In genomic region chr9:131734781-131735180, GRCh38 we compare ENCODE assay signal across 10 cellular contexts. TPM values are rescaled to one million over a fixed set of nuclear protein-coding genes. Genes with fewer than 3 reads are reported as not detected.
DNase-seq lines count a peak whose midpoint lies in the region; ATAC-seq and TF ChIP-seq lines count a peak whose summit lies in the region.
"Had no signal": no experiment of that assay in that cellular context is flagged by ENCODE, and none has a peak within 500 bp of the region (broad histone marks: within the 10 kb centered on the region; RNA-seq: fewer than 3 reads in every experiment).

No MANE protein-coding gene starts in this region.

- H3K36me3 Mint-ChIP-seq in HFFc6 (ENCODE audit: low read depth): peaks cover 19% of the 10 kb centered on the region
- peaks cover 0 to 42% (median 0%) of the 10 kb centered on the region in 5 donors for H3K36me3 Mint-ChIP-seq in naive thymus-derived CD4-positive, alpha-beta T cell

- peak overlapping the region; percentile 80 to 83 for H3K27ac ChIP-seq in ascending aorta
- H3K27ac ChIP-seq in naive thymus-derived CD4-positive, alpha-beta T cell (ENCODE audit: low read depth, low read length): peak overlapping the region; percentile 73

- H3K4me3 ChIP-seq in BE2C (ENCODE audit: low read depth, low read length) (no peak overlapping the region), ascending aorta (no peak overlapping the region)
- peak overlapping the region; percentile 46 for H3K4me3 ChIP-seq in naive thymus-derived CD4-positive, alpha-beta T cell (ENCODE audit: low read length)
- H3K4me3 ChIP-seq: prostate gland had no signal

- no peaks in the 10 kb centered on the region; the same call in 1 of the 2 replicates for H3K9me3 ChIP-seq in BE2C
- H3K9me3 ChIP-seq in ascending aorta: no peaks in the 10 kb centered on the region
- no peaks in the 10 kb centered on the region for H3K9me3 ChIP-seq in naive thymus-derived CD4-positive, alpha-beta T cell (ENCODE audit: control insufficient read depth in 2 of 3, low read length in 3 of 3)
- H3K9me3 ChIP-seq: prostate gland had no signal

- H3K4me3 Mint-ChIP-seq in HFFc6: peak overlapping the region; percentile 15; the same call in 1 of the 2 replicates
- H3K4me3 Mint-ChIP-seq in naive thymus-derived CD4-positive, alpha-beta T cell: peak overlapping the region; percentile 76 to 89 (median 82)

- peak; percentile 30 for DNase-seq in BE2C
- no peak for DNase-seq in HFFc6
- no peak for DNase-seq in ascending aorta (ENCODE audit: low spot score in 2 of 2)
- DNase-seq in naive thymus-derived CD4-positive, alpha-beta T cell: no peak
- no peak for DNase-seq in GDM1 (lab: John Stamatoyannopoulos, UW)
- DNase-seq in middle frontal gyrus (ENCODE audit: extremely low spot score, low spot score): no peak
- no peak for DNase-seq in islet precursor cell
- DNase-seq: stimulated activated naive CD4-positive, alpha-beta T cell treated with Interleukin-2 at 50 U/mL for 16 hours had no signal

- intact Hi-C loops in ascending aorta (cut with DNase I): no loop called here
- intact Hi-C loops in naive thymus-derived CD4-positive, alpha-beta T cell (cut with micrococcal nuclease): loop anchor here (5.0 to 10.0 kb wide), 3 partner anchors 232 to 480 kb away; partner anchors contain the start of gene POMT1 (in 1 of the 2)

- no peak for ATAC-seq in naive thymus-derived CD4-positive, alpha-beta T cell
- no peak for ATAC-seq in GM18520 (IDR thresholded peaks at IDR 0.05; ENCODE audit: unreplicated experiment)

- H3K27me3 Mint-ChIP-seq in HFFc6 (ENCODE audit: insufficient read depth): no peaks in the 10 kb centered on the region
- no peaks in the 10 kb centered on the region for H3K27me3 Mint-ChIP-seq in naive thymus-derived CD4-positive, alpha-beta T cell

- POLR2A ChIA-PET in naive thymus-derived CD4-positive, alpha-beta T cell (lab: Charles Lee): interaction anchor here (1.1 to 4.1 kb wide), 2 partner anchors 9 to 56 kb away, joined by 3 to 26 read pairs; no protein-coding TSS in a partner anchor

- H3K27ac Mint-ChIP-seq in HFFc6: peak overlapping the region; percentile 93
- peak overlapping the region; percentile 84 to 99 (median 90) for H3K27ac Mint-ChIP-seq in naive thymus-derived CD4-positive, alpha-beta T cell

- no peaks in the 10 kb centered on the region for H3K9me3 Mint-ChIP-seq in HFFc6
- no peaks in the 10 kb centered on the region for H3K9me3 Mint-ChIP-seq in naive thymus-derived CD4-positive, alpha-beta T cell

- H3K4me1 Mint-ChIP-seq in HFFc6 (ENCODE audit: low read depth): peaks cover 75% of the 10 kb centered on the region
- peaks cover 60 to 88% (median 84%) of the 10 kb centered on the region in 7 donors for H3K4me1 Mint-ChIP-seq in naive thymus-derived CD4-positive, alpha-beta T cell

- no peaks in the 10 kb centered on the region for H3K27me3 ChIP-seq in BE2C
- no peaks in the 10 kb centered on the region for H3K27me3 ChIP-seq in ascending aorta
- H3K27me3 ChIP-seq in naive thymus-derived CD4-positive, alpha-beta T cell (ENCODE audit: control insufficient read depth in 2 of 2, insufficient read depth in 2 of 2, low read length in 2 of 2): no peaks in the 10 kb centered on the region

- CTCF ChIA-PET in naive thymus-derived CD4-positive, alpha-beta T cell (lab: Charles Lee): no interaction called here

- H3K4me1 ChIP-seq in BE2C (peaks cover 18% of the 10 kb centered on the region), ascending aorta (peaks cover 6 to 54% of the 10 kb centered on the region in 2 donors)
- peaks cover 76 to 78% of the 10 kb centered on the region in 2 donors for H3K4me1 ChIP-seq in naive thymus-derived CD4-positive, alpha-beta T cell (ENCODE audit: control insufficient read depth in 2 of 2, insufficient read depth in 2 of 2, low read length in 2 of 2)

- TF ChIP-seq CTCF in BE2C (IDR thresholded peaks at IDR 0.05; ENCODE audit: low read depth, low read length): no peak
- no peak for TF ChIP-seq CTCF in HFFc6 (IDR thresholded peaks at IDR 0.05)
- TF ChIP-seq CTCF in ascending aorta (IDR thresholded peaks at IDR 0.05): no peak

- H3K36me3 ChIP-seq in BE2C (no peaks in the 10 kb centered on the region), ascending aorta (no peaks in the 10 kb centered on the region)
- no peaks in the 10 kb centered on the region for H3K36me3 ChIP-seq in naive thymus-derived CD4-positive, alpha-beta T cell (ENCODE audit: control insufficient read depth in 2 of 3, insufficient read depth in 3 of 3, low read length in 3 of 3)
- H3K36me3 ChIP-seq: prostate gland had no signal

RNA-seq across cellular contexts. Expression of gene RAPGEF1, which starts 5.1 kb away (rescaled TPM):
- polyA plus RNA-seq in BE2C (2012; ENCODE audit: insufficient read depth, insufficient read length, low read depth): 42.8 TPM
- 10 to 100 TPM; 38.6 to 46.6 (median 42.3) TPM for total RNA-seq in HFFc6 (2021; fragmentation: NEBNext Ultra II Directional; extraction: Animal tissue kit (Norgen Biotek cat#: 25700))
- total RNA-seq in ascending aorta: 95.5 TPM
- total RNA-seq in naive thymus-derived CD4-positive, alpha-beta T cell: 100 to 1,000 TPM in 2 of 5 experiments, 10 to 100 TPM in 3; 81.1 to 181 (median 85.8) TPM
- polyA plus RNA-seq in naive thymus-derived CD4-positive, alpha-beta T cell: 1 to 10 TPM; 1.2 to 4.7 TPM
